Comparison of ENCODE assay signal across 13 cellular contexts in genomic region chr17:57506253-57506911, GRCh38.
DNase-seq lines count a peak whose midpoint lies in the region; ATAC-seq, FAIRE-seq and TF ChIP-seq lines count a peak whose summit lies in the region.
"Had no signal": no experiment of that assay in that cellular context is flagged by ENCODE, and none has a peak within 500 bp of the region (broad histone marks: within the 10 kb centered on the region; RNA-seq: fewer than 3 reads in every experiment).

No MANE protein-coding gene starts in this region.

- H3K9me3 Mint-ChIP-seq in activated T-helper 17 cell treated with anti-CD3 and anti-CD28 coated beads, Interleukin-2, amount 50 U/mL, for 72 hours: no peaks in the 10 kb centered on the region
- no peaks in the 10 kb centered on the region for H3K9me3 Mint-ChIP-seq in activated CD4-positive, alpha-beta memory T cell treated with anti-CD3 and anti-CD28 coated beads, Interleukin-2, amount 10 ng/mL, durations not matched to agents 7 days and 5 days

- H3K4me1 ChIP-seq in A549 (peaks cover 35% of the 10 kb centered on the region), HUES6 (ENCODE audit: control insufficient read depth, insufficient read depth, low read length) (peaks cover 34% of the 10 kb centered on the region), mesenchymal stem cell (ENCODE audit: control insufficient read depth, insufficient read depth, low read depth, low read length) (peaks cover 10% of the 10 kb centered on the region)

- CTCF ChIA-PET in A549 (lab: Yijun Ruan, JAX): interaction anchor here (0.7 kb wide), 1 partner anchor 683 kb away, joined by 3 read pairs; no protein-coding TSS in a partner anchor
- CTCF ChIA-PET in activated CD4-positive, alpha-beta memory T cell treated with anti-CD3 and anti-CD28 coated beads, Interleukin-2, amount 10 ng/mL, durations not matched to agents 7 days and 5 days (lab: Charles Lee): no interaction called here

- H3K27ac Mint-ChIP-seq in activated T-helper 17 cell treated with anti-CD3 and anti-CD28 coated beads, Interleukin-2, amount 50 U/mL, for 72 hours: no peak overlapping the region
- no peak overlapping the region for H3K27ac Mint-ChIP-seq in activated CD4-positive, alpha-beta memory T cell treated with anti-CD3 and anti-CD28 coated beads, Interleukin-2, amount 10 ng/mL, durations not matched to agents 7 days and 5 days

- H3K79me1 ChIP-seq in mesenchymal stem cell (replicated peaks; ENCODE audit: low read length, poor library complexity, severe bottlenecking): peaks cover 41% of the 10 kb centered on the region

- peak overlapping the region in 1 of 2 experiments; percentile 52 for H3K4ac ChIP-seq in mesenchymal stem cell (ENCODE audit: low read depth in 1 of 2, low read length in 2 of 2)

- peak overlapping the region; percentile 11; the same call in 1 of the 3 replicates for H3K4me2 ChIP-seq in A549
- H3K4me2 ChIP-seq in mesenchymal stem cell (ENCODE audit: low read length, poor library complexity, severe bottlenecking): no peak overlapping the region

- H2BK120ac ChIP-seq in mesenchymal stem cell (ENCODE audit: low read depth, low read length): no peak overlapping the region

- peak overlapping the region; percentile 81 for H4K91ac ChIP-seq in mesenchymal stem cell (ENCODE audit: low read length)

- TF ChIP-seq EP300 in A549 (IDR thresholded peaks at IDR 0.05): no peak

- no peaks in the 10 kb centered on the region for H3K27me3 Mint-ChIP-seq in activated T-helper 17 cell treated with anti-CD3 and anti-CD28 coated beads, Interleukin-2, amount 50 U/mL, for 72 hours
- H3K27me3 Mint-ChIP-seq in activated CD4-positive, alpha-beta memory T cell treated with anti-CD3 and anti-CD28 coated beads, Interleukin-2, amount 10 ng/mL, durations not matched to agents 7 days and 5 days: no peaks in the 10 kb centered on the region

- WGBS in A549 (ENCODE audit: missing lambda C conversion rate): 84% methylated on average over 16 of the region's 16 CpGs
- WGBS in mesenchymal stem cell: 36% methylated on average over 16 of the region's 16 CpGs

- H4K8ac ChIP-seq in mesenchymal stem cell (ENCODE audit: low read length): peak overlapping the region; percentile 55

- no peak for TF ChIP-seq POLR2A in A549 (IDR thresholded peaks at IDR 0.05; ENCODE audit: low read length)

- H3K4me1 Mint-ChIP-seq in activated T-helper 17 cell treated with anti-CD3 and anti-CD28 coated beads, Interleukin-2, amount 50 U/mL, for 72 hours: peaks cover 15% of the 10 kb centered on the region
- peaks cover 5% of the 10 kb centered on the region for H3K4me1 Mint-ChIP-seq in activated CD4-positive, alpha-beta memory T cell treated with anti-CD3 and anti-CD28 coated beads, Interleukin-2, amount 10 ng/mL, durations not matched to agents 7 days and 5 days

- POLR2A ChIA-PET in A549 (lab: Yijun Ruan, JAX): no interaction called here
- POLR2A ChIA-PET in activated CD4-positive, alpha-beta memory T cell treated with anti-CD3 and anti-CD28 coated beads, Interleukin-2, amount 10 ng/mL, durations not matched to agents 7 days and 5 days (lab: Charles Lee): no interaction called here

- no peaks in the 10 kb centered on the region for H3K36me3 Mint-ChIP-seq in activated T-helper 17 cell treated with anti-CD3 and anti-CD28 coated beads, Interleukin-2, amount 50 U/mL, for 72 hours (ENCODE audit: low read depth)
- no peaks in the 10 kb centered on the region for H3K36me3 Mint-ChIP-seq in activated CD4-positive, alpha-beta memory T cell treated with anti-CD3 and anti-CD28 coated beads, Interleukin-2, amount 10 ng/mL, durations not matched to agents 7 days and 5 days (ENCODE audit: low read depth)

- H3K9me3 ChIP-seq in A549 (no peaks in the 10 kb centered on the region), HUES6 (ENCODE audit: control insufficient read depth, insufficient read depth, low read depth, low read length) (no peaks in the 10 kb centered on the region), mesenchymal stem cell (ENCODE audit: control insufficient read depth, low read length) (no peaks in the 10 kb centered on the region)
- H3K9me3 ChIP-seq: SJCRH30 had no signal

- FAIRE-seq in A549 (lab: Jason Lieb, UNC): no peak

- H3K27me3 ChIP-seq in HUES6 (ENCODE audit: control insufficient read depth, insufficient read depth, low read length) (no peaks in the 10 kb centered on the region), mesenchymal stem cell (ENCODE audit: control insufficient read depth in 1 of 2, insufficient read depth in 1 of 2, low read length in 2 of 2) (peaks cover 0 to 22% of the 10 kb centered on the region in 2 experiments)
- H3K27me3 ChIP-seq: SJCRH30 had no signal

- no peak overlapping the region for H3K4me3 Mint-ChIP-seq in activated T-helper 17 cell treated with anti-CD3 and anti-CD28 coated beads, Interleukin-2, amount 50 U/mL, for 72 hours
- H3K4me3 Mint-ChIP-seq in activated CD4-positive, alpha-beta memory T cell treated with anti-CD3 and anti-CD28 coated beads, Interleukin-2, amount 10 ng/mL, durations not matched to agents 7 days and 5 days: no peak overlapping the region

- H3K4me3 ChIP-seq in A549 (no peak overlapping the region), HUES6 (ENCODE audit: low read depth, low read length) (no peak overlapping the region), mesenchymal stem cell (ENCODE audit: insufficient read depth in 1 of 2, low read depth in 1 of 2, low read length in 2 of 2) (peak overlapping the region in 1 of 2 experiments; percentile 6)
- H3K4me3 ChIP-seq: SJCRH30 had no signal

- peak overlapping the region in 1 of 2 experiments; percentile 82 for H2BK12ac ChIP-seq in mesenchymal stem cell (ENCODE audit: low read length in 2 of 2)

- H2AK5ac ChIP-seq in mesenchymal stem cell (ENCODE audit: low read length, severe bottlenecking): no peak overlapping the region

- TF ChIP-seq RAD21 in A549 (conservative IDR thresholded peaks at IDR 0.05 in 1 of 2, IDR thresholded peaks at IDR 0.05 in 1 of 2): no peak

- H3K27ac ChIP-seq in A549: peak overlapping the region; percentile 14 to 26; a peak in 2 of 6 replicates
- peak overlapping the region; percentile 3; the same call in 1 of the 2 replicates for H3K27ac ChIP-seq in HUES6 (ENCODE audit: low read depth, low read length)
- H3K27ac ChIP-seq in mesenchymal stem cell (ENCODE audit: low read length, poor library complexity, severe bottlenecking): no peak overlapping the region
- H3K27ac ChIP-seq: SJCRH30 had no signal

- peak overlapping the region in 1 of 2 experiments; percentile 9 for H3K23ac ChIP-seq in mesenchymal stem cell (ENCODE audit: low read length in 2 of 2)

- no peak overlapping the region for H2BK5ac ChIP-seq in mesenchymal stem cell (ENCODE audit: low read depth, low read length, poor library complexity, severe bottlenecking)

- H3K36me3 ChIP-seq in HUES6 (ENCODE audit: control insufficient read depth, insufficient read depth, low read length) (no peaks in the 10 kb centered on the region), mesenchymal stem cell (ENCODE audit: control insufficient read depth in 1 of 2, insufficient read depth in 2 of 2, low read depth in 1 of 2, low read length in 2 of 2) (peaks cover 0 to 2% of the 10 kb centered on the region in 2 experiments)
- H3K36me3 ChIP-seq: SJCRH30 had no signal

- H3K18ac ChIP-seq in mesenchymal stem cell (ENCODE audit: low read depth in 1 of 2, low read length in 2 of 2): peak overlapping the region; percentile 59 to 84

- ATAC-seq in A549 (peak in 1 of 2 experiments; percentile 26; a peak in 2 of 6 replicates), GM21515 (IDR thresholded peaks at IDR 0.05; ENCODE audit: unreplicated experiment) (no peak)
- peak; percentile 41 for ATAC-seq in activated T-helper 17 cell treated with anti-CD3 and anti-CD28 coated beads, Interleukin-2, amount 50 U/mL, for 72 hours (replicated peaks)

- H2BK15ac ChIP-seq in mesenchymal stem cell (ENCODE audit: low read depth, poor library complexity, severe bottlenecking): no peak overlapping the region

- no peak for DNase-seq in A549 (ENCODE audit: low read depth in 1 of 2, low spot score in 1 of 2)
- peak; percentile 53 for DNase-seq in mesenchymal stem cell
- no peak for DNase-seq in activated CD4-positive, CD25-positive, alpha-beta regulatory T cell treated with anti-CD3 and anti-CD28 coated beads, Interleukin-2, amount 50 U/mL, for 72 hours
- DNase-seq in stimulated activated naive CD4-positive, alpha-beta T cell treated with Interleukin-2 at 50 U/mL for 16 hours (lab: John Stamatoyannopoulos, UW): no peak
- DNase-seq in activated CD4-positive, alpha-beta memory T cell treated with anti-CD3 and anti-CD28 coated beads, Interleukin-2, amount 10 ng/mL, durations not matched to agents 7 days and 5 days: no peak
- DNase-seq: activated T-cell treated with anti-CD3 and anti-CD28 coated beads for 4 hours; amniotic stem cell; effector CD8-positive, alpha-beta T cell; NK-92 treated with Interleukin-12 subunit alpha and Interleukin-12 subunit beta, amount 100 ng/mL, for 24 hours; SJCRH30 had no signal

- no peak overlapping the region for H2AFZ ChIP-seq in mesenchymal stem cell (ENCODE audit: low read depth, low read length)

- H3K14ac ChIP-seq in mesenchymal stem cell (ENCODE audit: low read length in 2 of 2): peak overlapping the region in 1 of 2 experiments; percentile 58

- no peak for TF ChIP-seq CTCF in A549 (IDR thresholded peaks at IDR 0.05)

- H3K9ac ChIP-seq in HUES6 (ENCODE audit: low read length): no peak overlapping the region
- H3K9ac ChIP-seq in mesenchymal stem cell (ENCODE audit: low read length): peak overlapping the region; percentile 24

TF ChIP-seq in A549, 52 proteins besides CTCF, POLR2A, EP300 and RAD21:
- TF ChIP-seq ZSCAN20 (CRISPR knock-in tag; IDR thresholded peaks at IDR 0.05) (no peak), JUN (IDR thresholded peaks at IDR 0.05) (no peak), CHD4 (IDR thresholded peaks at IDR 0.05; ENCODE audit: borderline replicate concordance) (no peak), ZFP36 (IDR thresholded peaks at IDR 0.05; ENCODE audit: borderline replicate concordance, partially characterized antibody) (no peak), MAFK (IDR thresholded peaks at IDR 0.05; ENCODE audit: partially characterized antibody) (no peak)
